Comparison of ENCODE assay signal across 2 cellular contexts in genomic region chr13:27821566-27821965, GRCh38.
A peak's percentile ranks its signal among the peaks of the same experiment; 100 is the strongest.
TF ChIP-seq lines count a peak whose summit lies in the region.

No MANE protein-coding gene starts in this region.

TF ChIP-seq in GM23338, 12 proteins besides CTCF, POLR2A, EP300 and RAD21:
- TF ChIP-seq EZH2phosphoT487 (IDR thresholded peaks at IDR 0.05; ENCODE audit: unreplicated experiment) (no peak), NANOG (IDR thresholded peaks at IDR 0.05; ENCODE audit: borderline replicate concordance) (peak; percentile 38; the same call in 1 of the 2 replicates), ETS1 (IDR thresholded peaks at IDR 0.05) (no peak), REST (IDR thresholded peaks at IDR 0.05; ENCODE audit: unreplicated experiment) (no peak), ZNF462 (CRISPR knock-in tag; IDR thresholded peaks at IDR 0.05) (no peak)

TF ChIP-seq in H1, 55 proteins besides CTCF, POLR2A, EP300 and RAD21:
- TF ChIP-seq TCF12 (IDR thresholded peaks at IDR 0.05; ENCODE audit: low read depth, low read length) (no peak), CHD7 (IDR thresholded peaks at IDR 0.05; ENCODE audit: insufficient replicate concordance, low read length) (peak; percentile 60), KDM1A (IDR thresholded peaks at IDR 0.05; ENCODE audit: borderline replicate concordance, low read length) (peak; percentile 30; the same call in 1 of the 2 replicates), HDAC2 (IDR thresholded peaks at IDR 0.05; ENCODE audit: borderline replicate concordance in 1 of 2, low read depth in 2 of 2, low read length in 2 of 2) (peak in 1 of 2 experiments; percentile 80; a peak in 1 of 4 replicates), ATF2 (IDR thresholded peaks at IDR 0.05; ENCODE audit: low read length) (no peak)
